In genomic region chr5:1798589-1798988, GRCh38 we compare ENCODE assay signal across 7 cellular contexts. TPM values are rescaled to one million over a fixed set of nuclear protein-coding genes. Genes with fewer than 3 reads are reported as not detected.
DNase-seq lines count a peak whose midpoint lies in the region; ATAC-seq and TF ChIP-seq lines count a peak whose summit lies in the region.
"Not testable (repeated sequence)": the region's sequence is repeated elsewhere in the genome, so short reads cannot be mapped to it uniquely, and the experiment has no call there.

No MANE protein-coding gene starts in this region.

- H4K20me1 ChIP-seq in OCI-LY7 (ENCODE audit: insufficient read depth, low read length): not testable (repeated sequence)

- H3K27me3 Mint-ChIP-seq in activated T-cell treated with anti-CD3 and anti-CD28 coated beads, Interleukin-2, amount 50 U/mL, for 4 hours (ENCODE audit: low read depth): not testable (repeated sequence)

- peak overlapping the region; percentile 65 for H3K4me3 ChIP-seq in GM12865 (ENCODE audit: low read depth, low read length)
- peak overlapping the region; percentile 87 for H3K4me3 ChIP-seq in OCI-LY7 (ENCODE audit: low read depth, low read length, poor library complexity, severe bottlenecking)
- H3K4me3 ChIP-seq in choroid plexus epithelial cell (ENCODE audit: low read depth, low read length): peak overlapping the region; percentile 99
- H3K4me3 ChIP-seq in heart right ventricle: peak overlapping the region in 9 of 10 donors; percentile 75 to 100 (median 92)
- not testable (repeated sequence) for H3K4me3 ChIP-seq in mucosa of stomach (ENCODE audit: low read length)
- peak overlapping the region; percentile 84 for H3K4me3 ChIP-seq in skeletal muscle cell (ENCODE audit: low read depth, low read length)

- H3K36me3 ChIP-seq in OCI-LY7 (ENCODE audit: insufficient read depth, low read length): peaks cover 44% of the 10 kb centered on the region
- peaks cover 0 to 43% (median 4%) of the 10 kb centered on the region in 9 donors for H3K36me3 ChIP-seq in heart right ventricle
- not testable (repeated sequence) for H3K36me3 ChIP-seq in mucosa of stomach (ENCODE audit: control insufficient read depth, insufficient read depth, low read length)

- peaks cover 31% of the 10 kb centered on the region for H3K4me1 ChIP-seq in OCI-LY7 (ENCODE audit: insufficient read depth, low read length, poor library complexity, severe bottlenecking)
- H3K4me1 ChIP-seq in heart right ventricle: peaks cover 4 to 58% (median 32%) of the 10 kb centered on the region in 9 donors
- H3K4me1 ChIP-seq in mucosa of stomach (ENCODE audit: control insufficient read depth, insufficient read depth, low read length): peaks cover 12% of the 10 kb centered on the region

- CTCF ChIA-PET in OCI-LY7 (lab: Charles Lee; ENCODE audit: unreplicated experiment): not testable (repeated sequence)

- TF ChIP-seq CTCF in GM12865 (IDR thresholded peaks at IDR 0.05; ENCODE audit: insufficient read depth, low read depth, low read length, missing control alignments); OCI-LY7 (conservative IDR thresholded peaks at IDR 0.05; ENCODE audit: low read length); choroid plexus epithelial cell (conservative IDR thresholded peaks at IDR 0.05; ENCODE audit: low read depth, low read length); heart right ventricle (IDR thresholded peaks at IDR 0.05): not testable (repeated sequence)

- H2AFZ ChIP-seq in OCI-LY7 (ENCODE audit: low read length): not testable (repeated sequence)

- H3K9me2 ChIP-seq in OCI-LY7 (ENCODE audit: insufficient read depth, low read length): not testable (repeated sequence)

- DNase-seq in GM12865 (ENCODE audit: low read depth); OCI-LY7 (ENCODE audit: low spot score); activated T-cell treated with anti-CD3 and anti-CD28 coated beads, Interleukin-2, amount 50 U/mL, for 4 hours; choroid plexus epithelial cell (ENCODE audit: low read depth); heart right ventricle; skeletal muscle cell (ENCODE audit: low read depth): not testable (repeated sequence)

- TSS peak; percentile 87 for BruUV-seq in OCI-LY7 (replicated peaks; lab: Mats Ljungman, UMichigan)

- WGBS in heart right ventricle, 2 donors: 84 to 86% methylated on average over 16 of the region's 16 CpGs

- peaks cover 27% of the 10 kb centered on the region for H3K36me3 Mint-ChIP-seq in activated T-cell treated with anti-CD3 and anti-CD28 coated beads, Interleukin-2, amount 50 U/mL, for 4 hours (ENCODE audit: insufficient read depth)

- intact Hi-C loops in OCI-LY7 (cut with micrococcal nuclease; ENCODE audit: unreplicated experiment): loop anchor here (5.0 to 10.0 kb wide), 2 partner anchors 271 to 484 kb away; no protein-coding TSS in a partner anchor
- intact Hi-C loops in heart right ventricle (cut with DNase I): not testable (repeated sequence)

- peaks cover 56% of the 10 kb centered on the region for H3K4me1 Mint-ChIP-seq in activated T-cell treated with anti-CD3 and anti-CD28 coated beads, Interleukin-2, amount 50 U/mL, for 4 hours (ENCODE audit: low read depth)

- peak overlapping the region; percentile 29 for H3K27ac ChIP-seq in OCI-LY7 (ENCODE audit: low read depth, low read length, poor library complexity, severe bottlenecking)
- peak overlapping the region in 5 of 10 donors; percentile 84 to 95 (median 93) for H3K27ac ChIP-seq in heart right ventricle

- peak overlapping the region; percentile 95 for H3K4me2 ChIP-seq in OCI-LY7 (ENCODE audit: low read length)

- not testable (repeated sequence) for H3K27me3 ChIP-seq in heart right ventricle; mucosa of stomach (ENCODE audit: control insufficient read depth, insufficient read depth, low read length)

- H3K9ac ChIP-seq in mucosa of stomach (ENCODE audit: low read length): peak overlapping the region; percentile 73

- not testable (repeated sequence) for H3K9me3 ChIP-seq in OCI-LY7 (ENCODE audit: low read length); heart right ventricle; mucosa of stomach (ENCODE audit: control insufficient read depth, low read length)

- POLR2A ChIA-PET in OCI-LY7 (lab: Charles Lee): interaction anchor here (0.5 to 1.2 kb wide), 3 partner anchors 10 to 40 kb away, joined by 3 to 4 read pairs (median 4); no protein-coding TSS in a partner anchor

- H3K4me3 Mint-ChIP-seq in activated T-cell treated with anti-CD3 and anti-CD28 coated beads, Interleukin-2, amount 50 U/mL, for 4 hours: peak overlapping the region; percentile 95

- not testable (repeated sequence) for H3K9me3 Mint-ChIP-seq in activated T-cell treated with anti-CD3 and anti-CD28 coated beads, Interleukin-2, amount 50 U/mL, for 4 hours

- peaks cover 57% of the 10 kb centered on the region for H3K79me2 ChIP-seq in OCI-LY7 (ENCODE audit: insufficient read depth, low read depth, low read length)

- not testable (repeated sequence) for ATAC-seq in activated T-cell treated with anti-CD3 and anti-CD28 coated beads, Interleukin-2, amount 50 U/mL, for 4 hours; heart right ventricle

RNA-seq across cellular contexts. Expression of gene MRPL36, which starts 1.0 kb away (rescaled TPM):
- total RNA-seq in OCI-LY7 (2014; rRNA removed; shearing (Covaris generic)): 82.5 and 91.7 TPM in 2 replicates
- total RNA-seq in OCI-LY7 (2022) (78.6 and 93.8 TPM in 2 replicates), heart right ventricle (10 to 100 TPM; 43.4 to 76.9 (median 49.8) TPM)
- total RNA-seq in activated T-cell treated with anti-CD3 and anti-CD28 coated beads, Interleukin-2, amount 50 U/mL, for 4 hours: 10 to 100 TPM; 72.8 to 85.9 (median 77.8) TPM
- polyA plus RNA-seq in heart right ventricle: 100 to 1,000 TPM in 1 of 2 donors, 10 to 100 TPM in 1; 45.5 to 126 TPM

RNA-seq across cellular contexts. Expression of gene NDUFS6, which starts 2.6 kb away (rescaled TPM):
- total RNA-seq in OCI-LY7 (2014; rRNA removed; shearing (Covaris generic)): 41.5 and 52.7 TPM in 2 replicates
- 52.2 and 58.7 TPM in 2 replicates for total RNA-seq in OCI-LY7 (2022)
- 10 to 100 TPM; 55.6 to 64.9 (median 61.4) TPM for total RNA-seq in activated T-cell treated with anti-CD3 and anti-CD28 coated beads, Interleukin-2, amount 50 U/mL, for 4 hours
- 100 to 1,000 TPM in 3 of 10 donors, 10 to 100 TPM in 7; 60.2 to 137 (median 84.3) TPM for total RNA-seq in heart right ventricle
- 100 to 1,000 TPM; 187 to 198 TPM for polyA plus RNA-seq in heart right ventricle
